Comparison of ENCODE assay signal across 2 cellular contexts in the genomic region with DNA sequence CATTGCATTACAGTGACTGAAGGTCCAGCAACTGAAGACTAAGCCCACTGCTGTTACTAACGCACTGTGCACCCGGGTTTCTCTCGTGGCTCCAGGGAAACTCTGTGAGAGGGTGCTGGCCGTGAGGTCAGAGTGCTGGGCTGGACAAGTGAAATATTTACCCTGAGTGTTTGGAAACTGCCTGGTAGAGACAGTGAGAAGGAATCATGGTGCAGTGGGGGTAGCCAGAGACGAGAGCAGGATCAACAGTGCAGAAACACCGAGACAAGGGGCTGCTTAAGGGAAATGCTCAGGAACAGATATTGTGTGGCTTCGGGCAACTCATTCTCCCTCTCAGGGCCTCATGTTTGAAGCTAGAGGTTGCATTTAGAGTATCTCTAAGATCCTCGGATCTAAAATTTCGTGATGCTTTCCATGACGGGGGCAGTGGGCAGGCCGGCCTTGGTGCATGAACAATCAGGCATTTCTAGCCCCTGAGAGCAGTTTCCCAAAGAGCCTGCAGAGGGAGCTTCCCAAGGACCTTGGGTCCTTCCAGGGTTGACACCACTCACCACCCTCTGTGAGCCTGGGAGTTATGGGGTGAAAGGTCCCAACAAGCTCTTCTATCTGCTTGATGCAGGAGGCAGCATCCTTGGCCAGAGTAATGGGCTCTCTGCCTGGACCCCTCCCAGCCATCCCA.
TF ChIP-seq lines count a peak whose summit lies in the region.

No MANE protein-coding gene starts in this region.

TF ChIP-seq in GM23338, 12 proteins besides CTCF, POLR2A, EP300 and RAD21 (continued from another document):
- TF ChIP-seq REST (IDR thresholded peaks at IDR 0.05; ENCODE audit: unreplicated experiment): no peak
- TF ChIP-seq, protein P1, sequence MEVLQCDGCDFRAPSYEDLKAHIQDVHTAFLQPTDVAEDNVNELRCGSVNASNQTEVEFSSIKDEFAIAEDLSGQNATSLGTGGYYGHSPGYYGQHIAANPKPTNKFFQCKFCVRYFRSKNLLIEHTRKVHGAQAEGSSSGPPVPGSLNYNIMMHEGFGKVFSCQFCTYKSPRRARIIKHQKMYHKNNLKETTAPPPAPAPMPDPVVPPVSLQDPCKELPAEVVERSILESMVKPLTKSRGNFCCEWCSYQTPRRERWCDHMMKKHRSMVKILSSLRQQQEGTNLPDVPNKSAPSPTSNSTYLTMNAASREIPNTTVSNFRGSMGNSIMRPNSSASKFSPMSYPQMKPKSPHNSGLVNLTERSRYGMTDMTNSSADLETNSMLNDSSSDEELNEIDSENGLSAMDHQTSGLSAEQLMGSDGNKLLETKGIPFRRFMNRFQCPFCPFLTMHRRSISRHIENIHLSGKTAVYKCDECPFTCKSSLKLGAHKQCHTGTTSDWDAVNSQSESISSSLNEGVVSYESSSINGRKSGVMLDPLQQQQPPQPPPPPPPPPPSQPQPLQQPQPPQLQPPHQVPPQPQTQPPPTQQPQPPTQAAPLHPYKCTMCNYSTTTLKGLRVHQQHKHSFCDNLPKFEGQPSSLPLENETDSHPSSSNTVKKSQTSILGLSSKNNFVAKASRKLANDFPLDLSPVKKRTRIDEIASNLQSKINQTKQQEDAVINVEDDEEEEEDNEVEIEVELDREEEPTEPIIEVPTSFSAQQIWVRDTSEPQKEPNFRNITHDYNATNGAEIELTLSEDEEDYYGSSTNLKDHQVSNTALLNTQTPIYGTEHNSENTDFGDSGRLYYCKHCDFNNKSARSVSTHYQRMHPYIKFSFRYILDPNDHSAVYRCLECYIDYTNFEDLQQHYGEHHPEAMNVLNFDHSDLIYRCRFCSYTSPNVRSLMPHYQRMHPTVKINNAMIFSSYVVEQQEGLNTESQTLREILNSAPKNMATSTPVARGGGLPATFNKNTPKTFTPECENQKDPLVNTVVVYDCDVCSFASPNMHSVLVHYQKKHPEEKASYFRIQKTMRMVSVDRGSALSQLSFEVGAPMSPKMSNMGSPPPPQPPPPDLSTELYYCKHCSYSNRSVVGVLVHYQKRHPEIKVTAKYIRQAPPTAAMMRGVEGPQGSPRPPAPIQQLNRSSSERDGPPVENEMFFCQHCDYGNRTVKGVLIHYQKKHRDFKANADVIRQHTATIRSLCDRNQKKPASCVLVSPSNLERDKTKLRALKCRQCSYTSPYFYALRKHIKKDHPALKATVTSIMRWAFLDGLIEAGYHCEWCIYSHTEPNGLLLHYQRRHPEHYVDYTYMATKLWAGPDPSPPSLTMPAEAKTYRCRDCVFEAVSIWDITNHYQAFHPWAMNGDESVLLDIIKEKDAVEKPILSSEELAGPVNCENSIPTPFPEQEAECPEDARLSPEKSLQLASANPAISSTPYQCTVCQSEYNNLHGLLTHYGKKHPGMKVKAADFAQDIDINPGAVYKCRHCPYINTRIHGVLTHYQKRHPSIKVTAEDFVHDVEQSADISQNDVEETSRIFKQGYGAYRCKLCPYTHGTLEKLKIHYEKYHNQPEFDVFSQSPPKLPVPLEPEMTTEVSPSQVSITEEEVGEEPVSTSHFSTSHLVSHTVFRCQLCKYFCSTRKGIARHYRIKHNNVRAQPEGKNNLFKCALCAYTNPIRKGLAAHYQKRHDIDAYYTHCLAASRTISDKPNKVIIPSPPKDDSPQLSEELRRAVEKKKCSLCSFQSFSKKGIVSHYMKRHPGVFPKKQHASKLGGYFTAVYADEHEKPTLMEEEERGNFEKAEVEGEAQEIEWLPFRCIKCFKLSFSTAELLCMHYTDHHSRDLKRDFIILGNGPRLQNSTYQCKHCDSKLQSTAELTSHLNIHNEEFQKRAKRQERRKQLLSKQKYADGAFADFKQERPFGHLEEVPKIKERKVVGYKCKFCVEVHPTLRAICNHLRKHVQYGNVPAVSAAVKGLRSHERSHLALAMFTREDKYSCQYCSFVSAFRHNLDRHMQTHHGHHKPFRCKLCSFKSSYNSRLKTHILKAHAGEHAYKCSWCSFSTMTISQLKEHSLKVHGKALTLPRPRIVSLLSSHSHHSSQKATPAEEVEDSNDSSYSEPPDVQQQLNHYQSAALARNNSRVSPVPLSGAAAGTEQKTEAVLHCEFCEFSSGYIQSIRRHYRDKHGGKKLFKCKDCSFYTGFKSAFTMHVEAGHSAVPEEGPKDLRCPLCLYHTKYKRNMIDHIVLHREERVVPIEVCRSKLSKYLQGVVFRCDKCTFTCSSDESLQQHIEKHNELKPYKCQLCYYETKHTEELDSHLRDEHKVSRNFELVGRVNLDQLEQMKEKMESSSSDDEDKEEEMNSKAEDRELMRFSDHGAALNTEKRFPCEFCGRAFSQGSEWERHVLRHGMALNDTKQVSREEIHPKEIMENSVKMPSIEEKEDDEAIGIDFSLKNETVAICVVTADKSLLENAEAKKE (CRISPR knock-in tag; IDR thresholded peaks at IDR 0.05): no peak
- no peak for TF ChIP-seq STAT1 (IDR thresholded peaks at IDR 0.05; ENCODE audit: unreplicated experiment)
- TF ChIP-seq ZNF331 (CRISPR knock-in tag; IDR thresholded peaks at IDR 0.05; ENCODE audit: low read depth): no peak

TF ChIP-seq in WTC11, 78 proteins besides CTCF, POLR2A, EP300 and RAD21 (continued from another document):
- TF ChIP-seq, protein P2, sequence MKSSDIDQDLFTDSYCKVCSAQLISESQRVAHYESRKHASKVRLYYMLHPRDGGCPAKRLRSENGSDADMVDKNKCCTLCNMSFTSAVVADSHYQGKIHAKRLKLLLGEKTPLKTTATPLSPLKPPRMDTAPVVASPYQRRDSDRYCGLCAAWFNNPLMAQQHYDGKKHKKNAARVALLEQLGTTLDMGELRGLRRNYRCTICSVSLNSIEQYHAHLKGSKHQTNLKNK (CRISPR knock-in tag; IDR thresholded peaks at IDR 0.05): no peak
- TF ChIP-seq NFATC4 (CRISPR knock-in tag; IDR thresholded peaks at IDR 0.05) (no peak), EMX1 (CRISPR knock-in tag; IDR thresholded peaks at IDR 0.05) (no peak), ZNF671 (CRISPR knock-in tag; IDR thresholded peaks at IDR 0.05) (no peak), TEAD4 (CRISPR knock-in tag; IDR thresholded peaks at IDR 0.05) (no peak), NR3C1 (CRISPR knock-in tag; conservative IDR thresholded peaks at IDR 0.05; ENCODE audit: low read depth) (no peak), ZNF121 (CRISPR knock-in tag; IDR thresholded peaks at IDR 0.05) (no peak)
- TF ChIP-seq, protein P3, sequence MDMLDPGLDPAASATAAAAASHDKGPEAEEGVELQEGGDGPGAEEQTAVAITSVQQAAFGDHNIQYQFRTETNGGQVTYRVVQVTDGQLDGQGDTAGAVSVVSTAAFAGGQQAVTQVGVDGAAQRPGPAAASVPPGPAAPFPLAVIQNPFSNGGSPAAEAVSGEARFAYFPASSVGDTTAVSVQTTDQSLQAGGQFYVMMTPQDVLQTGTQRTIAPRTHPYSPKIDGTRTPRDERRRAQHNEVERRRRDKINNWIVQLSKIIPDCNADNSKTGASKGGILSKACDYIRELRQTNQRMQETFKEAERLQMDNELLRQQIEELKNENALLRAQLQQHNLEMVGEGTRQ (CRISPR knock-in tag; IDR thresholded peaks at IDR 0.05): no peak
TF ChIP-seq in WTC11: peak in this region for 0.
